Comparison of ENCODE assay signal across 12 cellular contexts in the genomic region with DNA sequence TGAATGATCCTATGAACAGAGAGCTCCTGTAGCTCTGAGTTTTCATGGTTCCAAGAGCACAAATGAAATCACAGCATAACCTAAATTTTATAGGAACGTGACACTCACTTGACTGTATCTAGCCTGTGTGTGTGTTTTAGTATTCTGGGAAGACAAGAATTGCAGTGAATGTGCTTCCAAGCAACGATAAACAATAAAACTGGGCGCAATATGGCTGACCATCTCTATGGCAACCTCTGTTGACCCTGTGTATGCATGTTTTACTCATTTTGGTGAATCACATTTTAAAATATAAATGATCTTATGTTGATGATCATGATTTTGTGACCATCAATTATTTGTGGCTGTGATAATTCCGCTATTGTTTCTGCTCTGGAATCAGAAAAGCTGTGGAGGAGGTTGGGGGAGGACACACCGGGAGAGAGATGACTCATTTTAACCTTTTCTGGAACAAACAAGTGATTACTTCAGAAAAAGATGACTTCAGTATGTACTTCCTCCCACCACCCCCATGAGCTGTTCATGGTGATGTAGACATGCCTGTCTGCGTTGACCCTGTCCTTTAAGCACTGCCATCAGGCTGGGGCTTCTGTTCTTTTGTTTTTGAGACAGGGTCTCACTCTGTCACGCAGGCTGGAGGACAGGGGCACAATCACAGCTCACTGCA. TPM values are rescaled to one million over a fixed set of nuclear protein-coding genes. Genes with fewer than 3 reads are reported as not detected.
DNase-seq lines count a peak whose midpoint lies in the region; TF ChIP-seq lines count a peak whose summit lies in the region.
"Had no signal": no experiment of that assay in that cellular context is flagged by ENCODE, and none has a peak within 500 bp of the region (broad histone marks: within the 10 kb centered on the region; RNA-seq: fewer than 3 reads in every experiment).

No MANE protein-coding gene starts in this region.

- H3K27ac ChIP-seq in HEK293 (ENCODE audit: extremely low read depth, low read depth, low read length) (no peak overlapping the region), thyroid gland (no peak overlapping the region), transverse colon (no peak overlapping the region)
- H3K27ac ChIP-seq: Peyer's patch had no signal

- H3K4me1 ChIP-seq in HEK293 (ENCODE audit: control insufficient read depth, insufficient read depth, low read length) (no peaks in the 10 kb centered on the region), thyroid gland (no peaks in the 10 kb centered on the region), transverse colon (no peaks in the 10 kb centered on the region)
- H3K4me1 ChIP-seq: Peyer's patch had no signal

- DNase-seq in Ammon's horn (ENCODE audit: low spot score) (peak; percentile 15), SKM-1 treated with dmso at 0.1 percent for 144 hours (lab: John Stamatoyannopoulos, UW; ENCODE audit: unreplicated experiment) (peak; percentile 17), foreskin melanocyte (peak; percentile 35), thyroid gland (no peak), cerebellar nuclear complex (lab: John Stamatoyannopoulos, UW) (no peak), transverse colon (no peak), NCI-H1417 (lab: John Stamatoyannopoulos, UW) (no peak)
- DNase-seq: CD4-positive, alpha-beta memory T cell; NCI-H2081 treated with DMSO at 0.1 percent for 48 hours; Peyer's patch; stimulated activated naive CD4-positive, alpha-beta T cell treated with Interleukin-2 at 50 U/mL for 16 hours had no signal

- no peak overlapping the region for H3K4me3 ChIP-seq in HEK293 (ENCODE audit: low read depth, low read length)
- H3K4me3 ChIP-seq in thyroid gland (replicated peaks in 1 of 3) = no peak overlapping the region
- H3K4me3 ChIP-seq in transverse colon = no peak overlapping the region
- H3K4me3 ChIP-seq: Peyer's patch had no signal

- no peaks in the 10 kb centered on the region for H3K27me3 ChIP-seq in thyroid gland
- H3K27me3 ChIP-seq in transverse colon = no peaks in the 10 kb centered on the region
- H3K27me3 ChIP-seq: Peyer's patch had no signal

- no peaks in the 10 kb centered on the region for H3K9me3 ChIP-seq in HEK293 (ENCODE audit: control insufficient read depth, insufficient read depth, low read depth, low read length)
- H3K9me3 ChIP-seq in thyroid gland = no peaks in the 10 kb centered on the region
- no peaks in the 10 kb centered on the region for H3K9me3 ChIP-seq in transverse colon
- H3K9me3 ChIP-seq: Peyer's patch had no signal

- in situ Hi-C loops in transverse colon (cut with MboI; ENCODE audit: low pct_ligation_motif_present in 1 of 4, low pct_unique_long_range_greater_than_20kb in 1 of 4, low sequenced_read_pairs in 3 of 4) = no loop called here

- CTCF ChIA-PET in HEK293 (lab: Yijun Ruan, JAX) = interaction anchor here (0.5 to 0.7 kb wide), 2 partner anchors 21 to 95 kb away, joined by 3 read pairs; no protein-coding TSS in a partner anchor

- intact Hi-C loops in thyroid gland (cut with DNase I) (no loop called here), transverse colon (cut with DNase I; ENCODE audit: low total_unique reads) (no loop called here)

- WGBS in thyroid gland, 2 donors = 77% methylated on average over 7 of the region's 7 CpGs
- WGBS in transverse colon (ENCODE audit: low coverage in 1 of 2), 2 donors = 63% methylated on average over 7 of the region's 7 CpGs; no CpG with 5 or more reads in 1 of the 2 donors

- POLR2A ChIA-PET in HEK293 (lab: Yijun Ruan, JAX) = interaction anchor here (1.6 kb wide), 1 partner anchor 47 kb away, joined by 4 read pairs; a partner anchor contains a TSS

- TF ChIP-seq CTCF in HEK293 (tag by site-specific recombination; IDR thresholded peaks at IDR 0.05) = no peak
- no peak for TF ChIP-seq CTCF in thyroid gland (IDR thresholded peaks at IDR 0.05)
- TF ChIP-seq CTCF in transverse colon (IDR thresholded peaks at IDR 0.05) = no peak

- TF ChIP-seq POLR2A in thyroid gland (IDR thresholded peaks at IDR 0.05) = no peak
- TF ChIP-seq POLR2A in transverse colon (IDR thresholded peaks at IDR 0.05) = no peak

- H3K36me3 ChIP-seq in HEK293 (ENCODE audit: control insufficient read depth in 2 of 2, insufficient read depth in 1 of 2, low read length in 2 of 2) (no peaks in the 10 kb centered on the region), thyroid gland (no peaks in the 10 kb centered on the region), transverse colon (no peaks in the 10 kb centered on the region)
- H3K36me3 ChIP-seq: Peyer's patch had no signal

- TF ChIP-seq EP300 in transverse colon (IDR thresholded peaks at IDR 0.05; ENCODE audit: low read depth) = no peak

TF ChIP-seq in HEK293, 187 proteins besides CTCF, POLR2A, EP300 and RAD21:
- 0 out of 2 replicates have a peak, but pooled peaks have one; percentile 38 for TF ChIP-seq ZNF600 (tag by site-specific recombination; IDR thresholded peaks at IDR 0.05)
- TF ChIP-seq ZBTB48 (tag by site-specific recombination; IDR thresholded peaks at IDR 0.05) = no peak
- peak; percentile 79 for TF ChIP-seq ZNF629 (tag by site-specific recombination; IDR thresholded peaks at IDR 0.05)
- TF ChIP-seq, protein P1, sequence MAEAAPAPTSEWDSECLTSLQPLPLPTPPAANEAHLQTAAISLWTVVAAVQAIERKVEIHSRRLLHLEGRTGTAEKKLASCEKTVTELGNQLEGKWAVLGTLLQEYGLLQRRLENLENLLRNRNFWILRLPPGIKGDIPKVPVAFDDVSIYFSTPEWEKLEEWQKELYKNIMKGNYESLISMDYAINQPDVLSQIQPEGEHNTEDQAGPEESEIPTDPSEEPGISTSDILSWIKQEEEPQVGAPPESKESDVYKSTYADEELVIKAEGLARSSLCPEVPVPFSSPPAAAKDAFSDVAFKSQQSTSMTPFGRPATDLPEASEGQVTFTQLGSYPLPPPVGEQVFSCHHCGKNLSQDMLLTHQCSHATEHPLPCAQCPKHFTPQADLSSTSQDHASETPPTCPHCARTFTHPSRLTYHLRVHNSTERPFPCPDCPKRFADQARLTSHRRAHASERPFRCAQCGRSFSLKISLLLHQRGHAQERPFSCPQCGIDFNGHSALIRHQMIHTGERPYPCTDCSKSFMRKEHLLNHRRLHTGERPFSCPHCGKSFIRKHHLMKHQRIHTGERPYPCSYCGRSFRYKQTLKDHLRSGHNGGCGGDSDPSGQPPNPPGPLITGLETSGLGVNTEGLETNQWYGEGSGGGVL (tag by site-specific recombination; IDR thresholded peaks at IDR 0.05) = peak; percentile 53; the same call in 1 of the 2 replicates
- TF ChIP-seq EGR2 (tag by site-specific recombination; IDR thresholded peaks at IDR 0.05; ENCODE audit: low read depth) = peak; percentile 49; the same call in 1 of the 2 replicates
- TF ChIP-seq ZNF843 (tag by site-specific recombination; IDR thresholded peaks at IDR 0.05) = no peak
- TF ChIP-seq ZFP37 (tag by site-specific recombination; IDR thresholded peaks at IDR 0.05) = 0 out of 2 replicates have a peak, but pooled peaks have one; percentile 21
- TF ChIP-seq SP2 (tag by site-specific recombination; IDR thresholded peaks at IDR 0.05) = no peak
- no peak for TF ChIP-seq ZBTB17 (tag by site-specific recombination; IDR thresholded peaks at IDR 0.05)
- peak; percentile 67 for TF ChIP-seq ZFHX2 (tag by site-specific recombination; conservative IDR thresholded peaks at IDR 0.05)
- TF ChIP-seq TRIM28 (IDR thresholded peaks at IDR 0.05; ENCODE audit: borderline replicate concordance, low read length) = no peak
- no peak for TF ChIP-seq ZNF558 (tag by site-specific recombination; IDR thresholded peaks at IDR 0.05)
- TF ChIP-seq ZNF529 (tag by site-specific recombination; IDR thresholded peaks at IDR 0.05; ENCODE audit: insufficient replicate concordance) = no peak
- no peak for TF ChIP-seq ZNF596 (tag by site-specific recombination; IDR thresholded peaks at IDR 0.05)

RNA-seq across cellular contexts. Expression of a gene that starts 31.8 kb away (rescaled TPM):
- 100 to 1,000 TPM in 1 of 4 donors, 10 to 100 TPM in 3; 61.9 to 128 (median 86.8) TPM for total RNA-seq in thyroid gland
- total RNA-seq in transverse colon = 10 to 100 TPM in 3 of 4 donors, 1 to 10 TPM in 1; 5.0 to 45.3 (median 22.3) TPM

RNA-seq across cellular contexts. Expression of a gene that starts 46.2 kb away (rescaled TPM):
- total RNA-seq in thyroid gland = 100 to 1,000 TPM in 2 of 4 donors, 10 to 100 TPM in 2; 76.6 to 111 (median 93.7) TPM
- 100 to 1,000 TPM; 105 to 181 (median 151) TPM for total RNA-seq in transverse colon

Comparison
In these comparisons a context has a peak if more than half of its experiments do, and no peak if none do; other contexts are left out.
1. DNase-seq: peak in Ammon's horn (single experiment), SKM-1 treated with dmso at 0.1 percent for 144 hours (single experiment) and foreskin melanocyte (single experiment); none in thyroid gland (0 of 2), cerebellar nuclear complex (0 of 2), transverse colon (single experiment) and NCI-H1417 (0 of 3).